Comparison of ENCODE assay signal across 19 cellular contexts in genomic region chr15:26235148-26235769, GRCh38.
A peak's percentile ranks its signal among the peaks of the same experiment; 100 is the strongest.
DNase-seq lines count a peak whose midpoint lies in the region; ATAC-seq and TF ChIP-seq lines count a peak whose summit lies in the region.
"Had no signal": no experiment of that assay in that cellular context is flagged by ENCODE, and none has a peak within 500 bp of the region (broad histone marks: within the 10 kb centered on the region; RNA-seq: fewer than 3 reads in every experiment).

No MANE protein-coding gene starts in this region.

- peaks cover 6% of the 10 kb centered on the region for H3K36me3 Mint-ChIP-seq in WTC11

- intact Hi-C loops in ovary (cut with DNase I): no loop called here

- TF ChIP-seq CTCF in WTC11 (IDR thresholded peaks at IDR 0.05) (no peak), ovary (IDR thresholded peaks at IDR 0.05) (no peak)

- H3K36me3 ChIP-seq in H7 (replicated peaks; ENCODE audit: control insufficient read depth, insufficient read depth, low read length): no peaks in the 10 kb centered on the region
- H3K36me3 ChIP-seq in ovary: no peaks in the 10 kb centered on the region
- H3K36me3 ChIP-seq: transverse colon had no signal

- H3K27ac Mint-ChIP-seq in WTC11: peak overlapping the region; percentile 98
- H3K27ac Mint-ChIP-seq: activated CD4-positive, alpha-beta memory T cell treated with anti-CD3 and anti-CD28 coated beads, Interleukin-2, amount 10 ng/mL, durations not matched to agents 7 days and 5 days; CD8-positive, alpha-beta memory T cell; stimulated activated naive CD8-positive, alpha-beta T cell treated with anti-CD3 and anti-CD28 coated beads, Interleukin-15, Interleukin-2, amounts not matched to agents 100 ng/mL and 50 ng/mL, for 24 hours had no signal

- WGBS in ovary, 3 donors: 22 to 30% (median 22%) methylated on average over 12 of the region's 12 CpGs

- no peak for TF ChIP-seq EP300 in ovary (IDR thresholded peaks at IDR 0.05)

- CTCF ChIA-PET in WTC11 (lab: Charles Lee): interaction anchor here (0.6 to 1.9 kb wide), 4 partner anchors 25 to 139 kb away, joined by 3 to 6 read pairs (median 4); no protein-coding TSS in a partner anchor

- peaks cover 86% of the 10 kb centered on the region for H3K4me1 Mint-ChIP-seq in WTC11
- H3K4me1 Mint-ChIP-seq: activated CD4-positive, alpha-beta memory T cell treated with anti-CD3 and anti-CD28 coated beads, Interleukin-2, amount 10 ng/mL, durations not matched to agents 7 days and 5 days; CD8-positive, alpha-beta memory T cell had no signal

- H3K9me3 ChIP-seq in ovary: no peaks in the 10 kb centered on the region
- H3K9me3 ChIP-seq: transverse colon had no signal

- H3K27ac ChIP-seq in ovary: no peak overlapping the region
- H3K27ac ChIP-seq: transverse colon, VCaP had no signal

- POLR2A ChIA-PET in WTC11 (lab: Charles Lee): interaction anchor here (0.6 to 1.0 kb wide), 4 partner anchors 10 to 75 kb away, joined by 3 to 4 read pairs (median 4); no protein-coding TSS in a partner anchor

- no peak overlapping the region for H3K4me3 ChIP-seq in H7 (ENCODE audit: insufficient read depth, low read depth, low read length)
- H3K4me3 ChIP-seq in ovary: no peak overlapping the region
- H3K4me3 ChIP-seq: lung, transverse colon had no signal

- peak overlapping the region; percentile 14 for H3K4me3 Mint-ChIP-seq in WTC11
- H3K4me3 Mint-ChIP-seq: activated CD4-positive, alpha-beta memory T cell treated with anti-CD3 and anti-CD28 coated beads, Interleukin-2, amount 10 ng/mL, durations not matched to agents 7 days and 5 days; CD8-positive, alpha-beta memory T cell; stimulated activated naive CD8-positive, alpha-beta T cell treated with anti-CD3 and anti-CD28 coated beads, Interleukin-15, Interleukin-2, amounts not matched to agents 100 ng/mL and 50 ng/mL, for 24 hours had no signal

- no peaks in the 10 kb centered on the region for H3K27me3 ChIP-seq in H7 (ENCODE audit: control insufficient read depth, insufficient read depth, low read length)
- H3K27me3 ChIP-seq in ovary: no peaks in the 10 kb centered on the region
- H3K27me3 ChIP-seq: transverse colon had no signal

- no peaks in the 10 kb centered on the region for H3K27me3 Mint-ChIP-seq in WTC11 (ENCODE audit: low read depth)
- H3K27me3 Mint-ChIP-seq: activated CD4-positive, alpha-beta memory T cell treated with anti-CD3 and anti-CD28 coated beads, Interleukin-2, amount 10 ng/mL, durations not matched to agents 7 days and 5 days had no signal

- no peak for TF ChIP-seq POLR2A in ovary (IDR thresholded peaks at IDR 0.05)

- peaks cover 9% of the 10 kb centered on the region for H3K9me3 Mint-ChIP-seq in WTC11

- peak; percentile 75 for DNase-seq in H7
- peak; percentile 30 for DNase-seq in NCI-H1105 (lab: John Stamatoyannopoulos, UW)
- DNase-seq in WTC11 (ENCODE audit: low spot score): peak; percentile 79
- peak; percentile 29 for DNase-seq in left kidney (ENCODE audit: low read depth, low spot score)
- no peak for DNase-seq in ovary
- no peak for DNase-seq in globus pallidus (ENCODE audit: low spot score)
- DNase-seq in NK-92 treated with Interleukin-12 subunit alpha and Interleukin-12 subunit beta, amount 100 ng/mL, for 24 hours (lab: John Stamatoyannopoulos, UW): no peak
- DNase-seq: activated CD4-positive, alpha-beta memory T cell treated with anti-CD3 and anti-CD28 coated beads, Interleukin-2, amount 10 ng/mL, durations not matched to agents 7 days and 5 days; CD8-positive, alpha-beta memory T cell; Kasumi-1; NCI-H1436 treated with DMSO at 0.1 percent for 48 hours; NCI-H510A; PC-3; SHP77 treated with DMSO at 0.1 percent for 48 hours; T-helper 2 cell; transverse colon had no signal

- H3K4me1 ChIP-seq in ovary (ENCODE audit: insufficient read depth): no peaks in the 10 kb centered on the region
- H3K4me1 ChIP-seq: transverse colon had no signal

- ATAC-seq in WTC11: peak; percentile 91
- ATAC-seq: PC-3 had no signal

TF ChIP-seq in WTC11, 78 proteins besides CTCF, POLR2A, EP300 and RAD21 (continues in another document):
- TF ChIP-seq E2F4 (CRISPR knock-in tag; IDR thresholded peaks at IDR 0.05; ENCODE audit: borderline replicate concordance, low read depth): no peak
- TF ChIP-seq NFATC4 (CRISPR knock-in tag; IDR thresholded peaks at IDR 0.05): no peak
- TF ChIP-seq MLX (CRISPR knock-in tag; IDR thresholded peaks at IDR 0.05): no peak
- TF ChIP-seq TP53 (CRISPR knock-in tag; IDR thresholded peaks at IDR 0.05): 0 out of 2 replicates have a peak, but pooled peaks have one; percentile 43
- no peak for TF ChIP-seq JAZF1 (CRISPR knock-in tag; IDR thresholded peaks at IDR 0.05)
- peak; percentile 64; the same call in 1 of the 2 replicates for TF ChIP-seq ETV6 (CRISPR knock-in tag; IDR thresholded peaks at IDR 0.05)
- TF ChIP-seq CREB1 (CRISPR knock-in tag; IDR thresholded peaks at IDR 0.05): no peak
- no peak for TF ChIP-seq NFE2L1 (CRISPR knock-in tag; IDR thresholded peaks at IDR 0.05)
- no peak for TF ChIP-seq ZBTB21 (CRISPR knock-in tag; IDR thresholded peaks at IDR 0.05; ENCODE audit: borderline replicate concordance)
- TF ChIP-seq NR1H2 (CRISPR knock-in tag; IDR thresholded peaks at IDR 0.05): no peak
- TF ChIP-seq ZNF263 (CRISPR knock-in tag; IDR thresholded peaks at IDR 0.05; ENCODE audit: low read depth): no peak
- no peak for TF ChIP-seq ARID4B (CRISPR knock-in tag; IDR thresholded peaks at IDR 0.05; ENCODE audit: borderline replicate concordance)
- no peak for TF ChIP-seq CBFB (CRISPR knock-in tag; IDR thresholded peaks at IDR 0.05; ENCODE audit: low read depth)
- no peak for TF ChIP-seq MXD4 (CRISPR knock-in tag; IDR thresholded peaks at IDR 0.05; ENCODE audit: borderline replicate concordance)
- peak; percentile 87 for TF ChIP-seq ZNF281 (CRISPR knock-in tag; IDR thresholded peaks at IDR 0.05)
- TF ChIP-seq ZNF138 (CRISPR knock-in tag; conservative IDR thresholded peaks at IDR 0.05): no peak

Comparison
In these comparisons a context has a peak if more than half of its experiments do, and no peak if none do; other contexts are left out.
1. DNase-seq: peak in H7 (single experiment), NCI-H1105 (single experiment), WTC11 (single experiment) and left kidney (single experiment); none in ovary (0 of 5), globus pallidus (single experiment) and NK-92 treated with Interleukin-12 subunit alpha and Interleukin-12 subunit beta, amount 100 ng/mL, for 24 hours (single experiment).